In genomic region chr17:2634361-2634960, GRCh38 we compare ENCODE assay signal across 9 cellular contexts. TPM values are rescaled to one million over a fixed set of nuclear protein-coding genes. Genes with fewer than 3 reads are reported as not detected.
A peak's percentile ranks its signal among the peaks of the same experiment; 100 is the strongest.
DNase-seq lines count a peak whose midpoint lies in the region; ATAC-seq and TF ChIP-seq lines count a peak whose summit lies in the region.
"Had no signal": no experiment of that assay in that cellular context is flagged by ENCODE, and none has a peak within 500 bp of the region (broad histone marks: within the 10 kb centered on the region; RNA-seq: fewer than 3 reads in every experiment).

No MANE protein-coding gene starts in this region.

- no peaks in the 10 kb centered on the region for H3F3A ChIP-seq in PC-3 (ENCODE audit: low read length, unreplicated experiment)

- no peak for TF ChIP-seq CTCF in PC-3 (conservative IDR thresholded peaks at IDR 0.05; ENCODE audit: low read depth, low read length)
- no peak for TF ChIP-seq CTCF in esophagus squamous epithelium (IDR thresholded peaks at IDR 0.05)
- TF ChIP-seq CTCF in gastroesophageal sphincter (IDR thresholded peaks at IDR 0.05): no peak

- no peaks in the 10 kb centered on the region for H3K27me3 Mint-ChIP-seq in T-helper 2 cell treated with Interferon-gamma antibody and Interleukin-4, amounts not matched to agents 5 μg/mL and 100 μg/mL, for 36 hours (ENCODE audit: low read depth)

- peaks cover 21% of the 10 kb centered on the region for H3K36me3 Mint-ChIP-seq in T-helper 2 cell treated with Interferon-gamma antibody and Interleukin-4, amounts not matched to agents 5 μg/mL and 100 μg/mL, for 36 hours (ENCODE audit: low read depth)

- POLR2A ChIA-PET in PC-3 (lab: Charles Lee; ENCODE audit: unreplicated experiment): no interaction called here

- 31 to 50% methylated on average over 9 of the region's 9 CpGs for WGBS in esophagus squamous epithelium, 2 donors
- 53 to 76% methylated on average over 4 to 5 of the region's 9 CpGs for WGBS in gastroesophageal sphincter (ENCODE audit: low coverage in 1 of 2), 2 donors

- peak overlapping the region; percentile 5; the same call in 1 of the 2 replicates for H3K4me2 ChIP-seq in PC-3 (ENCODE audit: low read length)

- H3K9me2 ChIP-seq in PC-3 (replicated peaks; ENCODE audit: low read length): no peaks in the 10 kb centered on the region

- no peak overlapping the region for H3K4me3 Mint-ChIP-seq in T-helper 2 cell treated with Interferon-gamma antibody and Interleukin-4, amounts not matched to agents 5 μg/mL and 100 μg/mL, for 36 hours

- intact Hi-C loops in PC-3 (cut with micrococcal nuclease): loop anchor here (2.0 to 5.0 kb wide), 2 partner anchors 16 to 37 kb away; no protein-coding TSS in a partner anchor
- intact Hi-C loops in esophagus squamous epithelium (cut with DNase I): no loop called here

- H3K27ac ChIP-seq in PC-3 (ENCODE audit: low read length): peak overlapping the region; percentile 63
- H3K27ac ChIP-seq in esophagus squamous epithelium: peak overlapping the region in 3 of 4 donors; percentile 45 to 69 (median 66)
- peak overlapping the region; percentile 22 for H3K27ac ChIP-seq in skeletal muscle tissue (ENCODE audit: low read depth, low read length)
- no peak overlapping the region for H3K27ac ChIP-seq in gastroesophageal sphincter

- H3K4me1 Mint-ChIP-seq in T-helper 2 cell treated with Interferon-gamma antibody and Interleukin-4, amounts not matched to agents 5 μg/mL and 100 μg/mL, for 36 hours (ENCODE audit: low read depth): peaks cover 24% of the 10 kb centered on the region

- peaks cover 77% of the 10 kb centered on the region for H3K79me2 ChIP-seq in PC-3 (ENCODE audit: low read length)

- H3K27me3 ChIP-seq in PC-3 (ENCODE audit: low read length): no peaks in the 10 kb centered on the region
- no peaks in the 10 kb centered on the region for H3K27me3 ChIP-seq in esophagus squamous epithelium
- H3K27me3 ChIP-seq in skeletal muscle tissue (ENCODE audit: control insufficient read depth in 3 of 3, insufficient read depth in 3 of 3, low read length in 3 of 3): no peaks in the 10 kb centered on the region
- H3K27me3 ChIP-seq in gastroesophageal sphincter: no peaks in the 10 kb centered on the region
- H3K27me3 ChIP-seq: upper lobe of left lung had no signal

- ATAC-seq in PC-3 (peak; percentile 93), gastroesophageal sphincter (no peak), GM18519 (IDR thresholded peaks at IDR 0.05; ENCODE audit: low FRiP score, unreplicated experiment) (no peak)

- no peak overlapping the region for H3K4me3 ChIP-seq in PC-3 (ENCODE audit: low read length)
- H3K4me3 ChIP-seq in esophagus squamous epithelium: no peak overlapping the region
- no peak overlapping the region for H3K4me3 ChIP-seq in skeletal muscle tissue (ENCODE audit: low read length in 3 of 3)
- no peak overlapping the region for H3K4me3 ChIP-seq in gastroesophageal sphincter
- H3K4me3 ChIP-seq: upper lobe of left lung had no signal

- H2AFZ ChIP-seq in PC-3 (ENCODE audit: low read length): no peak overlapping the region

- no peaks in the 10 kb centered on the region for H3K9me3 ChIP-seq in PC-3 (ENCODE audit: low read length)
- H3K9me3 ChIP-seq in esophagus squamous epithelium: no peaks in the 10 kb centered on the region
- no peaks in the 10 kb centered on the region for H3K9me3 ChIP-seq in skeletal muscle tissue (ENCODE audit: control insufficient read depth in 3 of 3, low read length in 3 of 3)
- no peaks in the 10 kb centered on the region for H3K9me3 ChIP-seq in gastroesophageal sphincter
- H3K9me3 ChIP-seq: upper lobe of left lung had no signal

- peak overlapping the region; percentile 45 for H3K27ac Mint-ChIP-seq in T-helper 2 cell treated with Interferon-gamma antibody and Interleukin-4, amounts not matched to agents 5 μg/mL and 100 μg/mL, for 36 hours

- H4K20me1 ChIP-seq in PC-3 (ENCODE audit: low read length): peaks cover 52% of the 10 kb centered on the region

- TF ChIP-seq EP300 in gastroesophageal sphincter (IDR thresholded peaks at IDR 0.05): no peak

- H3K9me3 Mint-ChIP-seq in T-helper 2 cell treated with Interferon-gamma antibody and Interleukin-4, amounts not matched to agents 5 μg/mL and 100 μg/mL, for 36 hours: no peaks in the 10 kb centered on the region

- CTCF ChIA-PET in PC-3 (lab: Charles Lee): no interaction called here

- peaks cover 3% of the 10 kb centered on the region; the same call in 1 of the 2 replicates for H3K36me3 ChIP-seq in PC-3 (ENCODE audit: low read depth, low read length)
- H3K36me3 ChIP-seq in esophagus squamous epithelium: peaks cover 0 to 33% (median 8%) of the 10 kb centered on the region in 3 donors
- H3K36me3 ChIP-seq in skeletal muscle tissue (ENCODE audit: control insufficient read depth in 3 of 3, insufficient read depth in 3 of 3, low read length in 3 of 3): no peaks in the 10 kb centered on the region
- peaks cover 0 to 17% of the 10 kb centered on the region in 2 donors for H3K36me3 ChIP-seq in gastroesophageal sphincter

- TF ChIP-seq POLR2A in esophagus squamous epithelium (IDR thresholded peaks at IDR 0.05): no peak
- TF ChIP-seq POLR2A in gastroesophageal sphincter (IDR thresholded peaks at IDR 0.05): no peak

- no TSS peak for BruUV-seq in PC-3 (replicated peaks; lab: Mats Ljungman, UMichigan)

- DNase-seq in T-helper 2 cell treated with Interferon-gamma antibody and Interleukin-4, amounts not matched to agents 5 μg/mL and 100 μg/mL, for 36 hours (ENCODE audit: low spot score): no peak
- DNase-seq in T-helper 2 cell (no peak), PC-3 (peak; percentile 88), esophagus squamous epithelium (lab: John Stamatoyannopoulos, UW) (no peak), superior temporal gyrus (ENCODE audit: extremely low spot score) (no peak)

- peaks cover 18% of the 10 kb centered on the region for H3K4me1 ChIP-seq in PC-3 (ENCODE audit: insufficient read depth, low read length)
- peaks cover 5 to 71% (median 34%) of the 10 kb centered on the region in 3 donors for H3K4me1 ChIP-seq in esophagus squamous epithelium
- peaks cover 19 to 25% (median 22%) of the 10 kb centered on the region in 3 donors for H3K4me1 ChIP-seq in skeletal muscle tissue (ENCODE audit: control insufficient read depth in 3 of 3, insufficient read depth in 3 of 3, low read length in 3 of 3)
- peaks cover 0 to 87% (median 18%) of the 10 kb centered on the region in 3 donors for H3K4me1 ChIP-seq in gastroesophageal sphincter

- H3K9ac ChIP-seq in PC-3 (ENCODE audit: low read length) (no peak overlapping the region), skeletal muscle tissue (ENCODE audit: low read depth in 1 of 3, low read length in 3 of 3) (no peak overlapping the region)

RNA-seq across cellular contexts. Expression of gene PAFAH1B1, which starts 41.0 kb away (rescaled TPM):
- 45.0 and 49.1 TPM in 2 replicates for total RNA-seq in PC-3 (2014; rRNA removed)
- 10 to 100 TPM; 33.4 to 91.6 (median 78.8) TPM for total RNA-seq in esophagus squamous epithelium
- 96.6 TPM for total RNA-seq in skeletal muscle tissue
- total RNA-seq in gastroesophageal sphincter: 100 to 1,000 TPM in 3 of 4 donors, 10 to 100 TPM in 1; 91.4 to 135 (median 115) TPM

Comparison
In these comparisons a context has a peak if more than half of its experiments do, and no peak if none do; other contexts are left out.
1. H3K27ac ChIP-seq: peak in PC-3 (single experiment), esophagus squamous epithelium (3 of 4) and skeletal muscle tissue (single experiment); none in gastroesophageal sphincter (0 of 4).